In the genomic region with DNA sequence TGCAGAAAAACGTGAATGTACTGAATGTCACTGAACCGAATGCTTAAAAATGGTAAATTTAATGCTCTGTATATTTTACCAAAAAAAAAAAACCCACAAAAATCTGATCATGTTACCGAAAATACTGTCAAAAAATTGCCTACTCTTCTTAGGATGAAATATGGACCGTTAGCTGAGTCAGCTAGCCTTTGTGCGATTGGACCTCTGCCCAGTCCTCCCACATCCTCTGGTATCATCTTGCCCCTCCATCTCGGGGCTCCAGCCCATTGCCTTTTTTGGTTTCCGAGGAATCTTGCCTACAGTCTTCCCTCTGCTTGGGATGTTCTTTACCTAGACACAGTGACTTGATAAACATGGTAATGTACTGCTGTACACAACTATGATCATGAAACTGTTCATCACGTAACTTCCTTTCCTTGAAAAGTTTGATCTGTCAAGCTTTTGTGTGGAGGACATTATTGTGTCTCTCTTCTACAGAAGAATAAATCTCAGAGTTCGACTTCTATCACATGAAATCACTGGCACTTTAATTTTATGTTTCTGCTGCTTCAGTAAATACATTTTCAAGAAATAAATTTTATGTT, we compare ENCODE assay signal across 17 cellular contexts.
DNase-seq lines count a peak whose midpoint lies in the region; ATAC-seq, FAIRE-seq and TF ChIP-seq lines count a peak whose summit lies in the region.
"Had no signal": no experiment of that assay in that cellular context is flagged by ENCODE, and none has a peak within 500 bp of the region (broad histone marks: within the 10 kb centered on the region; RNA-seq: fewer than 3 reads in every experiment).

No MANE protein-coding gene starts in this region.

- H3K27me3 Mint-ChIP-seq in activated T-cell treated with anti-CD3 and anti-CD28 coated beads, Interleukin-2, amount 50 U/mL, for 72 hours (ENCODE audit: low read depth), result no peaks in the 10 kb centered on the region
- no peaks in the 10 kb centered on the region for H3K27me3 Mint-ChIP-seq in activated T-cell treated with anti-CD3 and anti-CD28 coated beads, Interleukin-2, amount 50 U/mL, for 24 hours
- H3K27me3 Mint-ChIP-seq in astrocyte (ENCODE audit: low read depth, unreplicated experiment), result no peaks in the 10 kb centered on the region
- no peaks in the 10 kb centered on the region for H3K27me3 Mint-ChIP-seq in stimulated activated naive CD8-positive, alpha-beta T cell treated with anti-CD3 and anti-CD28 coated beads, Interleukin-15, Interleukin-2, amounts not matched to agents 100 ng/mL and 50 ng/mL, for 24 hours

- H3K4me1 ChIP-seq in astrocyte (ENCODE audit: insufficient read depth, low read length), result no peaks in the 10 kb centered on the region
- no peaks in the 10 kb centered on the region for H3K4me1 ChIP-seq in lower lobe of right lung
- no peaks in the 10 kb centered on the region for H3K4me1 ChIP-seq in SJCRH30

- H3K36me3 ChIP-seq in astrocyte (ENCODE audit: insufficient read depth, low read length), result no peaks in the 10 kb centered on the region
- no peaks in the 10 kb centered on the region for H3K36me3 ChIP-seq in lower lobe of right lung
- no peaks in the 10 kb centered on the region for H3K36me3 ChIP-seq in SJCRH30

- H3K4me3 Mint-ChIP-seq in activated T-cell treated with anti-CD3 and anti-CD28 coated beads, Interleukin-2, amount 50 U/mL, for 72 hours, result peak overlapping the region; percentile 46 to 71
- no peak overlapping the region for H3K4me3 Mint-ChIP-seq in activated T-cell treated with anti-CD3 and anti-CD28 coated beads, Interleukin-2, amount 50 U/mL, for 24 hours
- H3K4me3 Mint-ChIP-seq in astrocyte (ENCODE audit: unreplicated experiment), result no peak overlapping the region
- peak overlapping the region; percentile 11 for H3K4me3 Mint-ChIP-seq in stimulated activated naive CD8-positive, alpha-beta T cell treated with anti-CD3 and anti-CD28 coated beads, Interleukin-15, Interleukin-2, amounts not matched to agents 100 ng/mL and 50 ng/mL, for 24 hours
- H3K4me3 Mint-ChIP-seq: GM23338 had no signal

- FAIRE-seq in astrocyte (lab: Jason Lieb, UNC), result peak; percentile 29
- FAIRE-seq: D721Med had no signal

- no peak for TF ChIP-seq CTCF in astrocyte (IDR thresholded peaks at IDR 0.05; ENCODE audit: insufficient read depth, low read depth, low read length)
- no peak for TF ChIP-seq CTCF in lower lobe of right lung (IDR thresholded peaks at IDR 0.05)

- H3K9ac ChIP-seq in astrocyte (ENCODE audit: low read length), result no peak overlapping the region

- peaks cover 0 to 5% of the 10 kb centered on the region in 2 donors for H3K9me3 Mint-ChIP-seq in activated T-cell treated with anti-CD3 and anti-CD28 coated beads, Interleukin-2, amount 50 U/mL, for 72 hours
- peaks cover 5% of the 10 kb centered on the region for H3K9me3 Mint-ChIP-seq in activated T-cell treated with anti-CD3 and anti-CD28 coated beads, Interleukin-2, amount 50 U/mL, for 24 hours
- H3K9me3 Mint-ChIP-seq in astrocyte (ENCODE audit: unreplicated experiment), result no peaks in the 10 kb centered on the region
- H3K9me3 Mint-ChIP-seq in stimulated activated naive CD8-positive, alpha-beta T cell treated with anti-CD3 and anti-CD28 coated beads, Interleukin-15, Interleukin-2, amounts not matched to agents 100 ng/mL and 50 ng/mL, for 24 hours, result peaks cover 8% of the 10 kb centered on the region
- H3K9me3 Mint-ChIP-seq: GM23338 had no signal

- peak in 1 of 2 donors; percentile 17 for DNase-seq in activated T-cell treated with anti-CD3 and anti-CD28 coated beads, Interleukin-2, amount 50 U/mL, for 72 hours
- no peak for DNase-seq in activated T-cell treated with anti-CD3 and anti-CD28 coated beads, Interleukin-2, amount 50 U/mL, for 24 hours
- DNase-seq in RPMI7951 (ENCODE audit: low read depth), result peak; percentile 88
- peak; percentile 91 for DNase-seq in astrocyte (ENCODE audit: low read depth)
- DNase-seq in lower lobe of right lung, result no peak
- no peak for DNase-seq in SJCRH30
- DNase-seq: effector CD8-positive, alpha-beta T cell; foreskin melanocyte; KG1; NCI-H146; NCI-H510A treated with DMSO at 0.1 percent for 48 hours had no signal

- H3K9me3 ChIP-seq in astrocyte (ENCODE audit: insufficient read depth, low read depth, low read length), result no peaks in the 10 kb centered on the region
- H3K9me3 ChIP-seq in lower lobe of right lung, result no peaks in the 10 kb centered on the region
- H3K9me3 ChIP-seq in SJCRH30 (replicated peaks), result no peaks in the 10 kb centered on the region

- peaks cover 0 to 2% of the 10 kb centered on the region in 2 donors for H3K36me3 Mint-ChIP-seq in activated T-cell treated with anti-CD3 and anti-CD28 coated beads, Interleukin-2, amount 50 U/mL, for 72 hours (ENCODE audit: insufficient read depth in 2 of 2)
- H3K36me3 Mint-ChIP-seq in activated T-cell treated with anti-CD3 and anti-CD28 coated beads, Interleukin-2, amount 50 U/mL, for 24 hours (ENCODE audit: low read depth), result no peaks in the 10 kb centered on the region
- no peaks in the 10 kb centered on the region for H3K36me3 Mint-ChIP-seq in astrocyte (ENCODE audit: low read depth, unreplicated experiment)
- no peaks in the 10 kb centered on the region for H3K36me3 Mint-ChIP-seq in stimulated activated naive CD8-positive, alpha-beta T cell treated with anti-CD3 and anti-CD28 coated beads, Interleukin-15, Interleukin-2, amounts not matched to agents 100 ng/mL and 50 ng/mL, for 24 hours (ENCODE audit: low read depth)

- no peaks in the 10 kb centered on the region for H4K20me1 ChIP-seq in astrocyte (ENCODE audit: insufficient read depth, low read length)

- no peak overlapping the region for H3K27ac ChIP-seq in astrocyte (ENCODE audit: low read depth, low read length)
- H3K27ac ChIP-seq in lower lobe of right lung, result no peak overlapping the region
- H3K27ac ChIP-seq in SJCRH30, result no peak overlapping the region

- H3K27me3 ChIP-seq in astrocyte (ENCODE audit: insufficient read depth, low read length) (no peaks in the 10 kb centered on the region), lower lobe of right lung (ENCODE audit: low read depth) (no peaks in the 10 kb centered on the region), SJCRH30 (peaks cover 3% of the 10 kb centered on the region; the same call in 1 of the 2 replicates)

- no peaks in the 10 kb centered on the region for H3K79me2 ChIP-seq in astrocyte (ENCODE audit: insufficient read depth, low read length)

- peak overlapping the region; percentile 3 for H2AFZ ChIP-seq in astrocyte (ENCODE audit: low read depth, low read length)
- H2AFZ ChIP-seq: GM23338 had no signal

- H3K4me2 ChIP-seq in astrocyte (ENCODE audit: low read length), result peak overlapping the region; percentile 1
- H3K4me2 ChIP-seq: GM23338 had no signal

- intact Hi-C loops in lower lobe of right lung (cut with DNase I), result no loop called here

- H3K27ac Mint-ChIP-seq in activated T-cell treated with anti-CD3 and anti-CD28 coated beads, Interleukin-2, amount 50 U/mL, for 72 hours, result peak overlapping the region; percentile 6
- no peak overlapping the region for H3K27ac Mint-ChIP-seq in activated T-cell treated with anti-CD3 and anti-CD28 coated beads, Interleukin-2, amount 50 U/mL, for 24 hours
- H3K27ac Mint-ChIP-seq in astrocyte (ENCODE audit: unreplicated experiment), result no peak overlapping the region
- peak overlapping the region; percentile 76 for H3K27ac Mint-ChIP-seq in stimulated activated naive CD8-positive, alpha-beta T cell treated with anti-CD3 and anti-CD28 coated beads, Interleukin-15, Interleukin-2, amounts not matched to agents 100 ng/mL and 50 ng/mL, for 24 hours
- H3K27ac Mint-ChIP-seq: GM23338 had no signal

- H3K4me3 ChIP-seq in astrocyte (ENCODE audit: insufficient read depth, low read depth, low read length) (no peak overlapping the region), lower lobe of right lung (no peak overlapping the region), SJCRH30 (no peak overlapping the region)
- H3K4me3 ChIP-seq: GM23338 had no signal

- ATAC-seq in activated T-cell treated with anti-CD3 and anti-CD28 coated beads, Interleukin-2, amount 50 U/mL, for 72 hours (replicated peaks in 1 of 2), result no peak
- ATAC-seq in GM19397 (IDR thresholded peaks at IDR 0.05; ENCODE audit: unreplicated experiment) (no peak), lower lobe of right lung (no peak)
- ATAC-seq: GM23338; sciatic nerve; stimulated activated effector memory CD8-positive, alpha-beta T cell treated with anti-CD3 and anti-CD28 coated beads, Interleukin-12 subunit alpha, Interleukin-12 subunit beta, amount 100 ng/mL, for 72 hours had no signal

- H3K4me1 Mint-ChIP-seq in activated T-cell treated with anti-CD3 and anti-CD28 coated beads, Interleukin-2, amount 50 U/mL, for 72 hours (ENCODE audit: low read depth), result peaks cover 51% of the 10 kb centered on the region
- H3K4me1 Mint-ChIP-seq in activated T-cell treated with anti-CD3 and anti-CD28 coated beads, Interleukin-2, amount 50 U/mL, for 24 hours (ENCODE audit: low read depth), result peaks cover 44% of the 10 kb centered on the region
- no peaks in the 10 kb centered on the region for H3K4me1 Mint-ChIP-seq in astrocyte (ENCODE audit: low read depth, unreplicated experiment)
- peaks cover 44% of the 10 kb centered on the region for H3K4me1 Mint-ChIP-seq in stimulated activated naive CD8-positive, alpha-beta T cell treated with anti-CD3 and anti-CD28 coated beads, Interleukin-15, Interleukin-2, amounts not matched to agents 100 ng/mL and 50 ng/mL, for 24 hours (ENCODE audit: low read depth)
- H3K4me1 Mint-ChIP-seq: GM23338 had no signal

Comparison
In these comparisons a context has a peak if more than half of its experiments do, and no peak if none do; other contexts are left out.
1. H3K27ac Mint-ChIP-seq: peak in activated T-cell treated with anti-CD3 and anti-CD28 coated beads, Interleukin-2, amount 50 U/mL, for 72 hours (single experiment) and stimulated activated naive CD8-positive, alpha-beta T cell treated with anti-CD3 and anti-CD28 coated beads, Interleukin-15, Interleukin-2, amounts not matched to agents 100 ng/mL and 50 ng/mL, for 24 hours (single experiment); none in activated T-cell treated with anti-CD3 and anti-CD28 coated beads, Interleukin-2, amount 50 U/mL, for 24 hours (single experiment) and astrocyte (single experiment).
2. H3K4me3 Mint-ChIP-seq: peak in activated T-cell treated with anti-CD3 and anti-CD28 coated beads, Interleukin-2, amount 50 U/mL, for 72 hours (2 of 2) and stimulated activated naive CD8-positive, alpha-beta T cell treated with anti-CD3 and anti-CD28 coated beads, Interleukin-15, Interleukin-2, amounts not matched to agents 100 ng/mL and 50 ng/mL, for 24 hours (single experiment); none in activated T-cell treated with anti-CD3 and anti-CD28 coated beads, Interleukin-2, amount 50 U/mL, for 24 hours (single experiment) and astrocyte (single experiment).
3. DNase-seq: peak in RPMI7951 (single experiment) and astrocyte (single experiment); none in activated T-cell treated with anti-CD3 and anti-CD28 coated beads, Interleukin-2, amount 50 U/mL, for 24 hours (single experiment), lower lobe of right lung (single experiment) and SJCRH30 (0 of 2).